In genomic region chr6:116218172-116218633, GRCh38 we compare ENCODE assay signal across 1 cellular context.
TF ChIP-seq lines count a peak whose summit lies in the region.

No MANE protein-coding gene starts in this region.

TF ChIP-seq in Ishikawa, 13 proteins besides CTCF, POLR2A, EP300 and RAD21 (continued from another document):
- no peak for TF ChIP-seq TAF1 (IDR thresholded peaks at IDR 0.05; ENCODE audit: low read depth)
